In genomic region chr17:75959046-75959838, GRCh38 we compare ENCODE assay signal across 1 cellular context.
TF ChIP-seq lines count a peak whose summit lies in the region.

No MANE protein-coding gene starts in this region.

TF ChIP-seq in HepG2, 621 proteins besides CTCF, POLR2A, EP300 and RAD21 (continued from another document and continues in another):
- TF ChIP-seq FUBP1 (CRISPR knock-in tag; IDR thresholded peaks at IDR 0.05; ENCODE audit: borderline replicate concordance) (no peak), CREBL2 (CRISPR knock-in tag; IDR thresholded peaks at IDR 0.05; ENCODE audit: borderline replicate concordance) (no peak), ARID2 (CRISPR knock-in tag; IDR thresholded peaks at IDR 0.05; ENCODE audit: borderline replicate concordance) (no peak), MXD1 (CRISPR knock-in tag; IDR thresholded peaks at IDR 0.05) (no peak), POLR2G (IDR thresholded peaks at IDR 0.05; ENCODE audit: low read depth, low read length) (no peak), UBTF (CRISPR knock-in tag; IDR thresholded peaks at IDR 0.05) (no peak), ASH2L (IDR thresholded peaks at IDR 0.05; ENCODE audit: insufficient read length, low read depth, low read length) (peak; percentile 55), RBM22 (optimal IDR thresholded peaks at IDR 0.05; ENCODE audit: low read length) (peak; percentile 30), KDM4B (CRISPR knock-in tag; IDR thresholded peaks at IDR 0.05) (no peak), ETV6 (CRISPR knock-in tag; conservative IDR thresholded peaks at IDR 0.05) (no peak), POGZ (CRISPR knock-in tag; IDR thresholded peaks at IDR 0.05) (no peak), STAT6 (CRISPR knock-in tag; IDR thresholded peaks at IDR 0.05; ENCODE audit: borderline replicate concordance) (no peak), ZEB1 (IDR thresholded peaks at IDR 0.05; ENCODE audit: insufficient replicate concordance, low read depth) (peak; percentile 58), ZNF609 (CRISPR knock-in tag; IDR thresholded peaks at IDR 0.05; ENCODE audit: borderline replicate concordance) (no peak), HBP1 (CRISPR knock-in tag; IDR thresholded peaks at IDR 0.05; ENCODE audit: low read depth) (no peak), ZNF121 (CRISPR knock-in tag; IDR thresholded peaks at IDR 0.05) (no peak), HDAC1 (CRISPR knock-in tag; IDR thresholded peaks at IDR 0.05) (peak; percentile 46; the same call in 1 of the 2 replicates), SMARCE1 (IDR thresholded peaks at IDR 0.05; ENCODE audit: borderline replicate concordance) (no peak), ONECUT2 (CRISPR knock-in tag; IDR thresholded peaks at IDR 0.05) (peak; percentile 68), PHF20 (CRISPR knock-in tag; IDR thresholded peaks at IDR 0.05) (no peak), E2F2 (CRISPR knock-in tag; IDR thresholded peaks at IDR 0.05; ENCODE audit: borderline replicate concordance) (no peak), CHD4 (IDR thresholded peaks at IDR 0.05; ENCODE audit: borderline replicate concordance, low read length) (no peak), ZNF326 (CRISPR knock-in tag; IDR thresholded peaks at IDR 0.05; ENCODE audit: borderline replicate concordance) (no peak), ZNF318 (CRISPR knock-in tag; IDR thresholded peaks at IDR 0.05) (no peak), ZNF746 (CRISPR knock-in tag; IDR thresholded peaks at IDR 0.05) (no peak), ZNF296 (CRISPR knock-in tag; conservative IDR thresholded peaks at IDR 0.05) (no peak), IKZF1 (IDR thresholded peaks at IDR 0.05) (no peak)
